In the genomic region with DNA sequence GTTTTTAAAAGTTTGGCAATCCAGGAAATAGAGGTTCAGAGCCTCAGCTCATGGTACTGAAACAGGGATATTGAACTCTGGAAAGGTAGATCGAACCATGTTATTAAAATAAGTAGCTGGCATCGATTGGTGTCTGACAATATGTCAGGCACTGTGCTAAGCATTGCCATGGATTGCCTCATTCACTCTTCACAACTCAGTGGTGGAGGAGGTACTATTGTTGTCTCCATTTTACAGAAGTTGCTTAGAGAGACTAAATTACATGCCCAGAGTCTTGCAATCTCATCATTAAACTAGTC, we compare ENCODE assay signal across 1 cellular context.
TF ChIP-seq lines count a peak whose summit lies in the region.

No MANE protein-coding gene starts in this region.

TF ChIP-seq in WTC11, 78 proteins besides CTCF, POLR2A, EP300 and RAD21 (continued from another document):
- TF ChIP-seq, protein P1, sequence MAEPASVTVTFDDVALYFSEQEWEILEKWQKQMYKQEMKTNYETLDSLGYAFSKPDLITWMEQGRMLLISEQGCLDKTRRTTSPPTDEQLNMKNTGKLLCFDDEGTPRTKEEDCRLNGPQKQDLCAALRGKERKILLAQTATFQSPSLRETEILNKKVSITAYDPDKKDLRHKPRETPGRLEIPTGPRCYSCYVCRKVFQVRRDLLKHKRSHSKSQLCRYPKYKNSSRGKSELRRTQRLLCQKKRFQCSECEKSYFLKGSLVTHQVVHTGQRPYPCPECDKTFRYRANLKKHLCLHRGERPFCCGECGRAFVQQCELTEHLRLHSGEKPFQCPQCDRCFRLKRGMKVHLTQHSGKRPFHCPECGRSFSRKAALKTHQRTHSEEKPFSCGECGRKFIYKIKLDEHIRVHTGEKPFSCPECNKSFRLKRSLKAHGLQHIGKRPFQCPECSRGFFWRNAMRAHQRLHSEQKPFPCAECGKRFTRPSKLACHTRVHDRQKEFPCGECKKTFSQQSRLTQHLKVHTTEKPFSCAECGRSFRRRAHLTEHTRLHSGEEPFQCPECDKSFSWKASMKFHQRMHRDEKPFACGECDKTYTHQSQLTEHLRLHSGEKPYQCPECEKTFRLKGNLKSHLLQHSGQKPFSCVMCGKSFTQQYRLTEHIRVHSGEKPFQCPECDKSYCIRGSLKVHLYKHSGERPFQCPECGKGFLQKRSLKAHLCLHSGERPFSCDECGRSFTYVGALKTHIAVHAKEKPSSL (CRISPR knock-in tag; conservative IDR thresholded peaks at IDR 0.05), result no peak
- TF ChIP-seq MYBL2 (CRISPR knock-in tag; IDR thresholded peaks at IDR 0.05), result no peak
- no peak for TF ChIP-seq ZNF317 (CRISPR knock-in tag; IDR thresholded peaks at IDR 0.05; ENCODE audit: borderline replicate concordance, low read depth)
- TF ChIP-seq NR1H2 (CRISPR knock-in tag; IDR thresholded peaks at IDR 0.05), result no peak
- TF ChIP-seq JAZF1 (CRISPR knock-in tag; IDR thresholded peaks at IDR 0.05), result no peak
- TF ChIP-seq FOXJ3 (CRISPR knock-in tag; IDR thresholded peaks at IDR 0.05; ENCODE audit: borderline replicate concordance), result no peak
- TF ChIP-seq ZBTB21 (CRISPR knock-in tag; IDR thresholded peaks at IDR 0.05; ENCODE audit: borderline replicate concordance), result no peak
- TF ChIP-seq, protein P2, sequence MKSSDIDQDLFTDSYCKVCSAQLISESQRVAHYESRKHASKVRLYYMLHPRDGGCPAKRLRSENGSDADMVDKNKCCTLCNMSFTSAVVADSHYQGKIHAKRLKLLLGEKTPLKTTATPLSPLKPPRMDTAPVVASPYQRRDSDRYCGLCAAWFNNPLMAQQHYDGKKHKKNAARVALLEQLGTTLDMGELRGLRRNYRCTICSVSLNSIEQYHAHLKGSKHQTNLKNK (CRISPR knock-in tag; IDR thresholded peaks at IDR 0.05), result no peak
- TF ChIP-seq, protein P3, sequence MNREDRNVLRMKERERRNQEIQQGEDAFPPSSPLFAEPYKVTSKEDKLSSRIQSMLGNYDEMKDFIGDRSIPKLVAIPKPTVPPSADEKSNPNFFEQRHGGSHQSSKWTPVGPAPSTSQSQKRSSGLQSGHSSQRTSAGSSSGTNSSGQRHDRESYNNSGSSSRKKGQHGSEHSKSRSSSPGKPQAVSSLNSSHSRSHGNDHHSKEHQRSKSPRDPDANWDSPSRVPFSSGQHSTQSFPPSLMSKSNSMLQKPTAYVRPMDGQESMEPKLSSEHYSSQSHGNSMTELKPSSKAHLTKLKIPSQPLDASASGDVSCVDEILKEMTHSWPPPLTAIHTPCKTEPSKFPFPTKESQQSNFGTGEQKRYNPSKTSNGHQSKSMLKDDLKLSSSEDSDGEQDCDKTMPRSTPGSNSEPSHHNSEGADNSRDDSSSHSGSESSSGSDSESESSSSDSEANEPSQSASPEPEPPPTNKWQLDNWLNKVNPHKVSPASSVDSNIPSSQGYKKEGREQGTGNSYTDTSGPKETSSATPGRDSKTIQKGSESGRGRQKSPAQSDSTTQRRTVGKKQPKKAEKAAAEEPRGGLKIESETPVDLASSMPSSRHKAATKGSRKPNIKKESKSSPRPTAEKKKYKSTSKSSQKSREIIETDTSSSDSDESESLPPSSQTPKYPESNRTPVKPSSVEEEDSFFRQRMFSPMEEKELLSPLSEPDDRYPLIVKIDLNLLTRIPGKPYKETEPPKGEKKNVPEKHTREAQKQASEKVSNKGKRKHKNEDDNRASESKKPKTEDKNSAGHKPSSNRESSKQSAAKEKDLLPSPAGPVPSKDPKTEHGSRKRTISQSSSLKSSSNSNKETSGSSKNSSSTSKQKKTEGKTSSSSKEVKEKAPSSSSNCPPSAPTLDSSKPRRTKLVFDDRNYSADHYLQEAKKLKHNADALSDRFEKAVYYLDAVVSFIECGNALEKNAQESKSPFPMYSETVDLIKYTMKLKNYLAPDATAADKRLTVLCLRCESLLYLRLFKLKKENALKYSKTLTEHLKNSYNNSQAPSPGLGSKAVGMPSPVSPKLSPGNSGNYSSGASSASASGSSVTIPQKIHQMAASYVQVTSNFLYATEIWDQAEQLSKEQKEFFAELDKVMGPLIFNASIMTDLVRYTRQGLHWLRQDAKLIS (CRISPR knock-in tag; IDR thresholded peaks at IDR 0.05; ENCODE audit: borderline replicate concordance), result no peak
- no peak for TF ChIP-seq IRF2 (CRISPR knock-in tag; IDR thresholded peaks at IDR 0.05; ENCODE audit: borderline replicate concordance, low read depth)
- TF ChIP-seq, protein P4, sequence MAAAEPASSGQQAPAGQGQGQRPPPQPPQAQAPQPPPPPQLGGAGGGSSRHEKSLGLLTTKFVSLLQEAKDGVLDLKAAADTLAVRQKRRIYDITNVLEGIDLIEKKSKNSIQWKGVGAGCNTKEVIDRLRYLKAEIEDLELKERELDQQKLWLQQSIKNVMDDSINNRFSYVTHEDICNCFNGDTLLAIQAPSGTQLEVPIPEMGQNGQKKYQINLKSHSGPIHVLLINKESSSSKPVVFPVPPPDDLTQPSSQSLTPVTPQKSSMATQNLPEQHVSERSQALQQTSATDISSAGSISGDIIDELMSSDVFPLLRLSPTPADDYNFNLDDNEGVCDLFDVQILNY (CRISPR knock-in tag; IDR thresholded peaks at IDR 0.05), result no peak
- TF ChIP-seq ETV6 (CRISPR knock-in tag; IDR thresholded peaks at IDR 0.05), result no peak
- TF ChIP-seq, protein P5, sequence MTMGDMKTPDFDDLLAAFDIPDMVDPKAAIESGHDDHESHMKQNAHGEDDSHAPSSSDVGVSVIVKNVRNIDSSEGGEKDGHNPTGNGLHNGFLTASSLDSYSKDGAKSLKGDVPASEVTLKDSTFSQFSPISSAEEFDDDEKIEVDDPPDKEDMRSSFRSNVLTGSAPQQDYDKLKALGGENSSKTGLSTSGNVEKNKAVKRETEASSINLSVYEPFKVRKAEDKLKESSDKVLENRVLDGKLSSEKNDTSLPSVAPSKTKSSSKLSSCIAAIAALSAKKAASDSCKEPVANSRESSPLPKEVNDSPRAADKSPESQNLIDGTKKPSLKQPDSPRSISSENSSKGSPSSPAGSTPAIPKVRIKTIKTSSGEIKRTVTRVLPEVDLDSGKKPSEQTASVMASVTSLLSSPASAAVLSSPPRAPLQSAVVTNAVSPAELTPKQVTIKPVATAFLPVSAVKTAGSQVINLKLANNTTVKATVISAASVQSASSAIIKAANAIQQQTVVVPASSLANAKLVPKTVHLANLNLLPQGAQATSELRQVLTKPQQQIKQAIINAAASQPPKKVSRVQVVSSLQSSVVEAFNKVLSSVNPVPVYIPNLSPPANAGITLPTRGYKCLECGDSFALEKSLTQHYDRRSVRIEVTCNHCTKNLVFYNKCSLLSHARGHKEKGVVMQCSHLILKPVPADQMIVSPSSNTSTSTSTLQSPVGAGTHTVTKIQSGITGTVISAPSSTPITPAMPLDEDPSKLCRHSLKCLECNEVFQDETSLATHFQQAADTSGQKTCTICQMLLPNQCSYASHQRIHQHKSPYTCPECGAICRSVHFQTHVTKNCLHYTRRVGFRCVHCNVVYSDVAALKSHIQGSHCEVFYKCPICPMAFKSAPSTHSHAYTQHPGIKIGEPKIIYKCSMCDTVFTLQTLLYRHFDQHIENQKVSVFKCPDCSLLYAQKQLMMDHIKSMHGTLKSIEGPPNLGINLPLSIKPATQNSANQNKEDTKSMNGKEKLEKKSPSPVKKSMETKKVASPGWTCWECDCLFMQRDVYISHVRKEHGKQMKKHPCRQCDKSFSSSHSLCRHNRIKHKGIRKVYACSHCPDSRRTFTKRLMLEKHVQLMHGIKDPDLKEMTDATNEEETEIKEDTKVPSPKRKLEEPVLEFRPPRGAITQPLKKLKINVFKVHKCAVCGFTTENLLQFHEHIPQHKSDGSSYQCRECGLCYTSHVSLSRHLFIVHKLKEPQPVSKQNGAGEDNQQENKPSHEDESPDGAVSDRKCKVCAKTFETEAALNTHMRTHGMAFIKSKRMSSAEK (CRISPR knock-in tag; IDR thresholded peaks at IDR 0.05; ENCODE audit: borderline replicate concordance), result no peak
- no peak for TF ChIP-seq ZNF138 (CRISPR knock-in tag; conservative IDR thresholded peaks at IDR 0.05)
- TF ChIP-seq SP1 (CRISPR knock-in tag; conservative IDR thresholded peaks at IDR 0.05), result no peak
